ENCODE assay signal across 2 cellular contexts in the genomic region with DNA sequence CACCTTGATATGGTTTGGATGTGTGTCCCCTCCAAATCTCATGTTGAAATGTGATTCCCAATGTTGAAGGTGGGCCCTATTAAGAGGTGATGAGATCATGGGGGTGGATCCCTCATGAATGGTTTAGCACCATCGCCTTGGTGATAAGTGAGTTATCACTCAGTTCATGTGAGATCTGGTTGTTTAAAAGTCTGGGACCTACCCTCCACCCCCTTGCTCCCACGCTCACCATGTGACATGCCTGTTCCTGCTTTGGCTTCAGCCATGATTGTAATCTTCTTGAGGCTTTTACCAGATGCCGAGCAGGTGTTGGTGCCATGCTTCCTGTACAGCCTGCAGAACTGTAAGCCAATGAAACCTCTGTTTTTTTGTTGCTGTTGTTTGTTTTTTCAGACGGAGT.
A peak's percentile ranks its signal among the peaks of the same experiment; 100 is the strongest.
TF ChIP-seq lines count a peak whose summit lies in the region.

No MANE protein-coding gene starts in this region.

TF ChIP-seq in HEK293, 187 proteins besides CTCF, POLR2A, EP300 and RAD21:
- TF ChIP-seq KLF9 (tag by site-specific recombination; IDR thresholded peaks at IDR 0.05; ENCODE audit: low read depth): no peak
- no peak for TF ChIP-seq SCRT1 (tag by site-specific recombination; IDR thresholded peaks at IDR 0.05; ENCODE audit: borderline replicate concordance)
- 0 out of 2 replicates have a peak, but pooled peaks have one; percentile 36 for TF ChIP-seq ZFP69B (tag by site-specific recombination; IDR thresholded peaks at IDR 0.05)
- TF ChIP-seq, protein P1, sequence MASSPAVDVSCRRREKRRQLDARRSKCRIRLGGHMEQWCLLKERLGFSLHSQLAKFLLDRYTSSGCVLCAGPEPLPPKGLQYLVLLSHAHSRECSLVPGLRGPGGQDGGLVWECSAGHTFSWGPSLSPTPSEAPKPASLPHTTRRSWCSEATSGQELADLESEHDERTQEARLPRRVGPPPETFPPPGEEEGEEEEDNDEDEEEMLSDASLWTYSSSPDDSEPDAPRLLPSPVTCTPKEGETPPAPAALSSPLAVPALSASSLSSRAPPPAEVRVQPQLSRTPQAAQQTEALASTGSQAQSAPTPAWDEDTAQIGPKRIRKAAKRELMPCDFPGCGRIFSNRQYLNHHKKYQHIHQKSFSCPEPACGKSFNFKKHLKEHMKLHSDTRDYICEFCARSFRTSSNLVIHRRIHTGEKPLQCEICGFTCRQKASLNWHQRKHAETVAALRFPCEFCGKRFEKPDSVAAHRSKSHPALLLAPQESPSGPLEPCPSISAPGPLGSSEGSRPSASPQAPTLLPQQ (tag by site-specific recombination; IDR thresholded peaks at IDR 0.05): peak; percentile 85
- TF ChIP-seq ZBTB44 (tag by site-specific recombination; IDR thresholded peaks at IDR 0.05): no peak
- no peak for TF ChIP-seq ZNF654 (tag by site-specific recombination; IDR thresholded peaks at IDR 0.05; ENCODE audit: low read depth)
- no peak for TF ChIP-seq ZNF214 (tag by site-specific recombination; IDR thresholded peaks at IDR 0.05; ENCODE audit: borderline replicate concordance)
TF ChIP-seq in HEK293: peak in this region for 2.

TF ChIP-seq in K562, 482 proteins besides CTCF, POLR2A, EP300 and RAD21 (continues in another document):
- peak; percentile 40; the same call in 1 of the 2 replicates for TF ChIP-seq TFE3 (CRISPR knock-in tag; IDR thresholded peaks at IDR 0.05)
- peak; percentile 99 for TF ChIP-seq ZNF766 (CRISPR knock-in tag; conservative IDR thresholded peaks at IDR 0.05)
- TF ChIP-seq ATF7 (IDR thresholded peaks at IDR 0.05): 0 out of 2 replicates have a peak, but pooled peaks have one; percentile 33
- no peak for TF ChIP-seq TFAM (CRISPR knock-in tag; conservative IDR thresholded peaks at IDR 0.05)
- TF ChIP-seq CHD1 (IDR thresholded peaks at IDR 0.05; ENCODE audit: low read length): no peak
- TF ChIP-seq JUND (IDR thresholded peaks at IDR 0.05; ENCODE audit: borderline replicate concordance, low read depth, low read length): peak; percentile 45; the same call in 1 of the 2 replicates
- peak; percentile 44; the same call in 2 of the 3 replicates for TF ChIP-seq JUND (tag; IDR thresholded peaks at IDR 0.05; ENCODE audit: borderline replicate concordance, low read depth, low read length)
- peak; percentile 55; the same call in 1 of the 2 replicates for TF ChIP-seq VEZF1 (CRISPR knock-in tag; IDR thresholded peaks at IDR 0.05)
- TF ChIP-seq POLR3G (IDR thresholded peaks at IDR 0.05; ENCODE audit: extremely low read depth, insufficient read length, insufficient replicate concordance): no peak
- no peak for TF ChIP-seq HDAC8 (tag; IDR thresholded peaks at IDR 0.05)
- TF ChIP-seq SIRT6 (IDR thresholded peaks at IDR 0.05; ENCODE audit: low read depth, low read length): no peak
- TF ChIP-seq KLF16 (IDR thresholded peaks at IDR 0.05): peak; percentile 51; the same call in 1 of the 2 replicates
- peak; percentile 26; the same call in 1 of the 2 replicates for TF ChIP-seq CBFA2T2 (conservative IDR thresholded peaks at IDR 0.05)
- peak; percentile 60 for TF ChIP-seq USF2 (CRISPR knock-in tag; IDR thresholded peaks at IDR 0.05)
- TF ChIP-seq ELF2 (CRISPR knock-in tag; IDR thresholded peaks at IDR 0.05): no peak
- TF ChIP-seq, protein P2, sequence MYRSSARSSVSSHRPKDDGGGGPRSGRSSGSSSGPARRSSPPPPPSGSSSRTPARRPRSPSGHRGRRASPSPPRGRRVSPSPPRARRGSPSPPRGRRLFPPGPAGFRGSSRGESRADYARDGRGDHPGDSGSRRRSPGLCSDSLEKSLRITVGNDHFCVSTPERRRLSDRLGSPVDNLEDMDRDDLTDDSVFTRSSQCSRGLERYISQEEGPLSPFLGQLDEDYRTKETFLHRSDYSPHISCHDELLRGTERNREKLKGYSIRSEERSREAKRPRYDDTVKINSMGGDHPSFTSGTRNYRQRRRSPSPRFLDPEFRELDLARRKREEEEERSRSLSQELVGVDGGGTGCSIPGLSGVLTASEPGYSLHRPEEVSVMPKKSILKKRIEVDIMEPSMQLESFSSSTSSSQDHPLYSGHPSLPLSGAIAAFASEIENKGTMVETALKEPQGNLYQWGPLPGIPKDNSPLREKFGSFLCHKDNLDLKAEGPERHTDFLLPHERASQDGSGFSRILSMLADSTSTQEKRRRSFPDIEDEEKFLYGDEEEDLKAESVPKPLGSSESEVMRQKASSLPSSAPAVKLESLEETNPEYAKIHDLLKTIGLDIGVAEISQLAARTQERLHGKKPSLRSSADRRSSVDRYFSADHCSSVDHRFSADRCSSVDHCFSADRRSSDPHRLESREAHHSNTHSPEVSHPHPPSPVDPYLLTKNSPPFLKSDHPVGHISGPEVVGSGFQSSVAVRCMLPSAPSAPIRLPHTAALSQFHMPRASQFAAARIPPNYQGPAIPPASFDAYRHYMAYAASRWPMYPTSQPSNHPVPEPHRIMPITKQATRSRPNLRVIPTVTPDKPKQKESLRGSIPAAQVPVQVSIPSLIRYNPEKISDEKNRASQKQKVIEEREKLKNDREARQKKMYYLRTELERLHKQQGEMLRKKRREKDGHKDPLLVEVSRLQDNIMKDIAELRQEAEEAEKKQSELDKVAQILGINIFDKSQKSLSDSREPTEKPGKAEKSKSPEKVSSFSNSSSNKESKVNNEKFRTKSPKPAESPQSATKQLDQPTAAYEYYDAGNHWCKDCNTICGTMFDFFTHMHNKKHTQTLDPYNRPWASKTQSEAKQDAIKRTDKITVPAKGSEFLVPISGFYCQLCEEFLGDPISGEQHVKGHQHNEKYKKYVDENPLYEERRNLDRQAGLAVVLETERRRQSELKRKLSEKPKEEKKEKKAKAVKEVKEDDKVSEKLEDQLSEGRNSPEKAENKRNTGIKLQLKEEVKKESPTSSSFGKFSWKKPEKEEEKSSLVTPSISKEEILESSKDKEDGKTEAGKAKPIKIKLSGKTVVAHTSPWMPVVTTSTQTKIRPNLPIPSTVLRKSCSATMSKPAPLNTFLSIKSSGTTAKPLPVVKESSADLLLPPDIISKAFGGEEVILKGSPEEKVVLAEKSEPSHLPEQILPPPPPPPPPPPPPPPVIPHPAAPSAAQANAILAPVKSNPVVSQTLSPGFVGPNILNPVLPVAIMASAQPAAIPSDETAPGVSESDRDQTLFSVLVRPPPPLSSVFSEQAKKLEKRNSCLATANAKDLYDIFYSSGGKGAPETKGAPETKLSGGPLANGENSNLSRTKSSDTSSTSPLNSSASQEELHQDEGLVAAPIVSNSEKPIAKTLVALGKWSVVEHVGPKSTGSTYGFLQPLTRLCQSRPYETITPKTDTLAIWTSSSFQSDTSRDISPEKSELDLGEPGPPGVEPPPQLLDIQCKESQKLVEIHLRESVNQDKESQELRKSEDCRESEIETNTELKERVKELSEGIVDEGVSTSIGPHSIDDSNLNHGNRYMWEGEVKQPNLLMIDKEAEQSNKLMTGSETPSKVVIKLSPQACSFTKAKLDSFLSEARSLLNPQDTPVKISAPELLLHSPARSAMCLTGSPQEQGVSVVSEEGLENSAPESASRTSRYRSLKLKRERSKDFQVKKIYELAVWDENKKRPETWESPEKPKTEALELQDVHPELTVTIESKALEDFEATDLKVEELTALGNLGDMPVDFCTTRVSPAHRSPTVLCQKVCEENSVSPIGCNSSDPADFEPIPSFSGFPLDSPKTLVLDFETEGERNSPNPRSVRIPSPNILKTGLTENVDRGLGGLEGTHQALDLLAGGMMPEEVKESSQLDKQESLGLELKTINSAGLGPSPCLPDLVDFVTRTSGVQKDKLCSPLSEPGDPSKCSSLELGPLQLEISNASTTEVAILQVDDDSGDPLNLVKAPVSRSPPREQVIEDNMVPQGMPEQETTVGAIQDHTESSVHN (IDR thresholded peaks at IDR 0.05; ENCODE audit: borderline replicate concordance in 1 of 2, low read depth in 1 of 2): no peak
- peak; percentile 34; the same call in 1 of the 2 replicates for TF ChIP-seq MYNN (IDR thresholded peaks at IDR 0.05)
- no peak for TF ChIP-seq MYNN (CRISPR knock-in tag; IDR thresholded peaks at IDR 0.05)
- no peak for TF ChIP-seq RFX5 (IDR thresholded peaks at IDR 0.05; ENCODE audit: low read depth, low read length)
- peak; percentile 19 for TF ChIP-seq CBFA2T3 (IDR thresholded peaks at IDR 0.05)
- TF ChIP-seq, protein P3, sequence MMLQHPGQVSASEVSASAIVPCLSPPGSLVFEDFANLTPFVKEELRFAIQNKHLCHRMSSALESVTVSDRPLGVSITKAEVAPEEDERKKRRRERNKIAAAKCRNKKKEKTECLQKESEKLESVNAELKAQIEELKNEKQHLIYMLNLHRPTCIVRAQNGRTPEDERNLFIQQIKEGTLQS (IDR thresholded peaks at IDR 0.05): peak; percentile 18; the same call in 1 of the 2 replicates
- TF ChIP-seq, protein P3 (CRISPR knock-in tag; conservative IDR thresholded peaks at IDR 0.05): no peak
- no peak for TF ChIP-seq PHF20 (IDR thresholded peaks at IDR 0.05; ENCODE audit: partially characterized antibody)
- TF ChIP-seq, protein P4, sequence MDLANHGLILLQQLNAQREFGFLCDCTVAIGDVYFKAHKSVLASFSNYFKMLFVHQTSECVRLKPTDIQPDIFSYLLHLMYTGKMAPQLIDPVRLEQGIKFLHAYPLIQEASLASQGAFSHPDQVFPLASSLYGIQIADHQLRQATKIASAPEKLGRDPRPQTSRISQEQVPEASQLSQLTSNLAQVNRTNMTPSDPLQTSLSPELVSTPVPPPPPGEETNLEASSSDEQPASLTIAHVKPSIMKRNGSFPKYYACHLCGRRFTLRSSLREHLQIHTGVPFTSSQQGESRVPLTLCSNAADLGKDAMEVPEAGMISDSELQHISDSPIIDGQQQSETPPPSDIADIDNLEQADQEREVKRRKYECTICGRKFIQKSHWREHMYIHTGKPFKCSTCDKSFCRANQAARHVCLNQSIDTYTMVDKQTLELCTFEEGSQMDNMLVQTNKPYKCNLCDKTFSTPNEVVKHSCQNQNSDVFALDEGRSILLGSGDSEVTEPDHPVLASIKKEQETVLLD (IDR thresholded peaks at IDR 0.05): no peak
